ENCODE assay signal across 8 cellular contexts in the genomic region with DNA sequence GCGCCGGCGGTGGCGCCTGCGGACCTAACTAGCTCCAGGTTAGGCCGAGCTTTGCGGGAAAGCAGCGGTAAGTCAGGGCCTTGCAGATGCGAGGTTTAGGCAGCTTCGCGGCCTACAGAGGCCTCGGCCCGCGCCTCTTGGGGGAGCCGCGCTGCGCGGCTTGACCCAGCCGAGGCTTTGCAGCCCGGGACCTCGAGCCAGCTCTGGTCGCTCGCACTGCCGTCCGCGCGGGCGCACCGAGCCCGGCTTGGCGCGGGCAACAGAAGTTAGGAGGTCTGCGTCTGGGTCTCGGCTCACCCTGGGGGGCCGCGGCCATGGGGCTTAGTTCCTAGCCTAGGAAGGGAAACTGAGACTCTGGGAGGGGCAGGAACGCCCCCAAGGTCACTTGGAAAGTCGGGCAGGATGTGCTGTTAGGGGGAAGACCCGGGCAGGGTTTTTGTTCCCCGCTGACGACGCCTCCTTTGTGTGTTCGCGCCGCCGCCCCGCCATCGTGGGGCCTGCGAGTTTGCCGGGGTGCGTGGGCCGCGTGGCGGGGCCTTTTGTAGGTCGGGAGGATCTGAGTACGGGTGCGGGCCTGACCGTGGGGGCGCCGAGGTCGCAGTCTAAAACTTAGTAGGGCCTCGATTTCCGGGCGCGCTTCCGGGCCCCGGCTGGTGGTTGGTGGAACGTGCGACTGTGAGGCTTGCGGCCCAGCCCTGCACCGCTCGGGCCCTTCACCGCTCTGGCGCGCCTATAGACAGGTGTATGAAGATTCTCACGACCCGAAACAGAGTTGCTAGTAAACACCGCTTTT. TPM values are rescaled to one million over a fixed set of nuclear protein-coding genes. Genes with fewer than 3 reads are reported as not detected.
DNase-seq lines count a peak whose midpoint lies in the region; ATAC-seq and TF ChIP-seq lines count a peak whose summit lies in the region.

No MANE protein-coding gene starts in this region.

- H3K4me1 ChIP-seq in IMR-90 (ENCODE audit: control insufficient read depth, insufficient read depth, low read length) (no peaks in the 10 kb centered on the region), colonic mucosa (peaks cover 14% of the 10 kb centered on the region)

- H3K4ac ChIP-seq in IMR-90 (ENCODE audit: low read depth, low read length), result peak overlapping the region; percentile 98

- ATAC-seq in GM21576 (IDR thresholded peaks at IDR 0.05; ENCODE audit: unreplicated experiment) (peak; percentile 57), IMR-90 (ENCODE audit: low read depth) (peak; percentile 52), memory B cell (ENCODE audit: low read depth) (peak; percentile 56)

- 2% methylated on average over 36 of the region's 78 CpGs; no CpG with 5 or more reads in 1 of the 2 experiments for WGBS in IMR-90 (ENCODE audit: extremely low coverage in 2 of 2, insufficient read length in 1 of 2), 2 experiments

- H3K56ac ChIP-seq in IMR-90 (ENCODE audit: extremely low read depth, insufficient read depth, low read length), result peak overlapping the region; percentile 84

- peak overlapping the region; percentile 75 to 94 for H4K8ac ChIP-seq in IMR-90 (ENCODE audit: low read depth in 2 of 2, low read length in 2 of 2)

- peak overlapping the region; percentile 80 for H3K9ac ChIP-seq in IMR-90 (ENCODE audit: low read depth, low read length)
- peak overlapping the region; percentile 93 to 96 for H3K9ac ChIP-seq in colonic mucosa (ENCODE audit: low read depth in 2 of 2, low read length in 2 of 2)

- H2BK15ac ChIP-seq in IMR-90 (ENCODE audit: low read depth, low read length), result no peak overlapping the region

- CTCF ChIA-PET in IMR-90 (lab: Yijun Ruan, JAX), result interaction anchor here (0.7 kb wide), 1 partner anchor 452 kb away, joined by 3 read pairs; no protein-coding TSS in a partner anchor

- H3K9me3 Mint-ChIP-seq in memory B cell, result no peaks in the 10 kb centered on the region

- H4K5ac ChIP-seq in IMR-90 (ENCODE audit: low read depth, low read length), result peak overlapping the region; percentile 77; the same call in 1 of the 2 replicates

- H2AK5ac ChIP-seq in IMR-90 (ENCODE audit: low read depth, low read length), result peak overlapping the region; percentile 89

- in situ Hi-C loops in IMR-90 (cut with MboI; ENCODE audit: low sequenced_read_pairs), result no loop called here

- BruUV-seq in IMR-90 (replicated peaks; lab: Mats Ljungman, UMichigan), result no TSS peak

- peaks cover 21% of the 10 kb centered on the region for H3K4me1 Mint-ChIP-seq in memory B cell

- TF ChIP-seq CTCF in IMR-90 (conservative IDR thresholded peaks at IDR 0.05; ENCODE audit: low read depth, low read length) (no peak), colonic mucosa (IDR thresholded peaks at IDR 0.05) (no peak)

- peak overlapping the region; percentile 48 for H3K14ac ChIP-seq in IMR-90 (replicated peaks; ENCODE audit: low read depth, low read length)

- H3K18ac ChIP-seq in IMR-90 (ENCODE audit: low read depth, low read length), result no peak overlapping the region

- POLR2A ChIA-PET in IMR-90 (lab: Charles Lee; ENCODE audit: unreplicated experiment), result interaction anchor here (0.8 kb wide), 1 partner anchor 227 kb away, joined by 3 read pairs; a partner anchor contains a TSS

- H4K91ac ChIP-seq in IMR-90 (ENCODE audit: insufficient read depth, low read depth, low read length), result peak overlapping the region; percentile 84

- H2AK9ac ChIP-seq in IMR-90 (replicated peaks; ENCODE audit: low read depth, low read length, poor library complexity), result peak overlapping the region; percentile 100

- H3K4me3 Mint-ChIP-seq in memory B cell, result peak overlapping the region; percentile 94

- no peak for TF ChIP-seq RAD21 in IMR-90 (IDR thresholded peaks at IDR 0.05; ENCODE audit: low read length)

- no peaks in the 10 kb centered on the region for H3K36me3 Mint-ChIP-seq in memory B cell

- no peak overlapping the region for H2BK20ac ChIP-seq in IMR-90 (ENCODE audit: low read depth, low read length)

- peaks cover 50% of the 10 kb centered on the region for H4K20me1 ChIP-seq in IMR-90 (ENCODE audit: insufficient read depth, low read length)

- H3K27ac Mint-ChIP-seq in memory B cell, result peak overlapping the region; percentile 92

- no peaks in the 10 kb centered on the region for H3K27me3 Mint-ChIP-seq in memory B cell

- DNase-seq in IMR-90, result peak; percentile 25
- peak; percentile 49 to 70 for DNase-seq in activated CD4-positive, alpha-beta T cell treated with anti-CD3 and anti-CD28 coated beads for 24 hours (ENCODE audit: low read depth in 2 of 2)
- peak; percentile 67 for DNase-seq in colonic mucosa
- peak; percentile 61 to 64 for DNase-seq in memory B cell (ENCODE audit: low spot score in 2 of 2)
- DNase-seq in stimulated activated CD8-positive, alpha-beta memory T cell treated with anti-CD3 and anti-CD28 coated beads, Interleukin-15, amount 100 ng/mL, for 4 hours (ENCODE audit: low read depth in 2 of 2), result peak; percentile 47 to 53
- no peak for DNase-seq in medulla oblongata (ENCODE audit: extremely low spot score)

- dilution Hi-C loops in IMR-90 (cut with HindIII; ENCODE audit: low sequenced_read_pairs, unreplicated experiment), result no loop called here

- TF ChIP-seq POLR2A in IMR-90 (IDR thresholded peaks at IDR 0.05; ENCODE audit: low read depth, low read length), result no peak

- H3K4me2 ChIP-seq in IMR-90 (ENCODE audit: low read depth, low read length), result peak overlapping the region; percentile 87

- peaks cover 2% of the 10 kb centered on the region; the same call in 1 of the 2 replicates for H3K9me3 ChIP-seq in IMR-90 (ENCODE audit: control insufficient read depth, insufficient read depth, low read length)
- H3K9me3 ChIP-seq in colonic mucosa, result no peaks in the 10 kb centered on the region

- H3K27ac ChIP-seq in IMR-90 (ENCODE audit: insufficient read depth, low read length), result peak overlapping the region; percentile 80
- peak overlapping the region; percentile 96 for H3K27ac ChIP-seq in colonic mucosa

- no peaks in the 10 kb centered on the region for H3K27me3 ChIP-seq in IMR-90 (ENCODE audit: control insufficient read depth, insufficient read depth, low read length)
- H3K27me3 ChIP-seq in colonic mucosa, result no peaks in the 10 kb centered on the region

- peak overlapping the region; percentile 63 for H2BK5ac ChIP-seq in IMR-90 (ENCODE audit: low read depth, low read length, poor library complexity, severe bottlenecking)

- peak overlapping the region; percentile 95 for H3K23ac ChIP-seq in IMR-90 (ENCODE audit: low read depth, low read length)

- H3K9me1 ChIP-seq in IMR-90 (ENCODE audit: insufficient read depth, low read length), result no peaks in the 10 kb centered on the region

- H3K4me3 ChIP-seq in GM08714 (ENCODE audit: low read length) (peak overlapping the region; percentile 100), IMR-90 (ENCODE audit: insufficient read depth, low read depth, low read length) (peak overlapping the region; percentile 83), colonic mucosa (peak overlapping the region; percentile 98)

- no peak overlapping the region for H2BK120ac ChIP-seq in IMR-90 (ENCODE audit: low read depth, low read length)

- H3K36me3 ChIP-seq in IMR-90 (ENCODE audit: control insufficient read depth, insufficient read depth, low read length) (peaks cover 13% of the 10 kb centered on the region), colonic mucosa (peaks cover 8% of the 10 kb centered on the region)

- peaks cover 12 to 24% of the 10 kb centered on the region in 2 experiments for H3K79me1 ChIP-seq in IMR-90 (ENCODE audit: low read depth in 1 of 2, low read length in 2 of 2)

- H2AFZ ChIP-seq in IMR-90 (replicated peaks; ENCODE audit: low read length, poor library complexity), result peak overlapping the region; percentile 96

- intact Hi-C loops in IMR-90 (cut with micrococcal nuclease) (loop anchor here (5.0 kb wide), 1 partner anchor 207 kb away; a partner anchor contains a TSS), colonic mucosa (cut with DNase I) (no loop called here)

TF ChIP-seq in IMR-90, 13 proteins besides CTCF, POLR2A, EP300 and RAD21:
- TF ChIP-seq RFX5 (IDR thresholded peaks at IDR 0.05; ENCODE audit: low read depth, low read length), result no peak
- 0 out of 2 replicates have a peak, but pooled peaks have one; percentile 7 for TF ChIP-seq BHLHE40 (IDR thresholded peaks at IDR 0.05; ENCODE audit: low read depth, low read length)
- 0 out of 2 replicates have a peak, but pooled peaks have one; percentile 15 for TF ChIP-seq MXI1 (IDR thresholded peaks at IDR 0.05; ENCODE audit: borderline replicate concordance, low read depth, low read length)

RNA-seq across cellular contexts. Expression of a gene that starts 0.5 kb away (rescaled TPM):
- total RNA-seq in IMR-90 (2012; rRNA removed), result 63.8 and 64.4 TPM in 2 replicates
- polyA plus RNA-seq in IMR-90 (2012; rRNA removed), result 70.1 and 73.8 TPM in 2 replicates
- polyA plus RNA-seq in IMR-90 (2012; cell fraction: cytosol; rRNA removed), result 35.3 and 42.3 TPM in 2 replicates
- polyA plus RNA-seq in IMR-90 (2012; cell fraction: nucleus; rRNA removed; ENCODE audit: low replicate concordance), result 35.1 and 60.0 TPM in 2 replicates
- 10 to 100 TPM; 50.1 to 51.1 TPM for total RNA-seq in colonic mucosa

RNA-seq across cellular contexts. Expression of a gene that starts 50.6 kb away (rescaled TPM):
- not detected in 2 replicates for total RNA-seq in IMR-90 (2012; rRNA removed)
- polyA plus RNA-seq in IMR-90 (2012; rRNA removed), result not detected in 2 replicates
- polyA plus RNA-seq in IMR-90 (2012; cell fraction: cytosol; rRNA removed), result not detected in 2 replicates
- not detected in 2 replicates for polyA plus RNA-seq in IMR-90 (2012; cell fraction: nucleus; rRNA removed; ENCODE audit: low replicate concordance)
- total RNA-seq in colonic mucosa, result under 1 TPM; 0.32 to 0.49 TPM

RNA-seq across cellular contexts. Expression of a gene that starts 50.9 kb away (rescaled TPM):
- total RNA-seq in IMR-90 (2012; rRNA removed), result 0.36 and 0.56 TPM in 2 replicates
- polyA plus RNA-seq in IMR-90 (2012; rRNA removed), result 1.2 and 1.4 TPM in 2 replicates
- 0.14 and 0.92 TPM in 2 replicates for polyA plus RNA-seq in IMR-90 (2012; cell fraction: cytosol; rRNA removed)
- 2.8 and 3.8 TPM in 2 replicates for polyA plus RNA-seq in IMR-90 (2012; cell fraction: nucleus; rRNA removed; ENCODE audit: low replicate concordance)
- 10 to 100 TPM; 29.6 to 31.6 TPM for total RNA-seq in colonic mucosa

Comparison
In these comparisons a context has a peak if more than half of its experiments do, and no peak if none do; other contexts are left out.
1. RNA of a gene that starts 50.9 kb away (total RNA-seq): 29.6 to 31.6 TPM in colonic mucosa; 0.36 to 0.56 TPM in IMR-90; every median in the first group is over 10 times any median in the second.
2. Peak in every context shown above with its lines, with median percentiles within 50 percentile points of each other: H3K4me3 ChIP-seq and ATAC-seq.